ENCODE assay signal across 28 cellular contexts in the genomic region with DNA sequence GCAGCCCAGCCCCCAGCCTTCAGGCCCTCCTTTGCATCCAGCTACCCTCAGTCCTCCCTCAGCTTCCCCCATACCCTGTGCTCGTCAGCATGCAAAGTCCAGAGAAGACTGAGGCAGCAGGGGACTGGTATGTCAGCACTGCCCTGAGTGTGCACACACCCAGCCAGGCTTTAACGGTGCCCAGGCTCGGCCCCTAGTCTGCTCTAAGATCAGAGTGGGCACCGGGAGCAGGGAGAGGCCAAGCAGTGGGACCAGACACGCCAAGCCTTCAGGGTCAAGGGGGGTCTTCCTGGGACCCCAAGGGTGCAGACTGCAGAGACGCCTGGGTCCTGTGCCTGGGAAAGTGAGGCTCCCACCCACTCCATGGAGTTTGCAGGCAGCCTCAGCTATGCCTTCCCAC.
"Had no signal": no experiment of that assay in that cellular context is flagged by ENCODE, and none has a peak within 500 bp of the region (broad histone marks: within the 10 kb centered on the region; RNA-seq: fewer than 3 reads in every experiment).

No MANE protein-coding gene starts in this region.

- H3K4me1 ChIP-seq: heart left ventricle, left lung, lower lobe of right lung, right atrium auricular region, right lobe of liver, suprapubic skin, uterus had no signal

- H3K36me3 Mint-ChIP-seq: immature natural killer cell; naive thymus-derived CD8-positive, alpha-beta T cell had no signal

- DNase-seq: heart left ventricle; hypothalamus; immature natural killer cell; kidney; left colon; lower lobe of right lung; mammary epithelial cell; mesenchymal stem cell; naive thymus-derived CD8-positive, alpha-beta T cell; occipital lobe; right lobe of liver; stimulated activated CD4-positive, alpha-beta T cell treated with anti-CD3 and anti-CD28 coated beads, Interleukin-12 subunit alpha, Interleukin-12 subunit beta, amount 100 ng/mL, for 4 hours; stimulated activated CD4-positive, alpha-beta T cell treated with anti-CD3 and anti-CD28 coated beads, Interleukin-15, amount 100 ng/mL, for 24 hours; stimulated activated CD4-positive, alpha-beta T cell treated with anti-CD3 and anti-CD28 coated beads, Interleukin-2, amount 100 ng/mL, for 24 hours; stimulated activated CD4-positive, alpha-beta T cell treated with anti-CD3 and anti-CD28 coated beads, Interleukin-4, amount 100 ng/mL, for 1 hour; stimulated activated naive CD4-positive, alpha-beta T cell treated with Interleukin-2 at 50 U/mL for 16 hours; trophoblast cell; uterus had no signal

- H3K4me3 Mint-ChIP-seq: immature natural killer cell; naive thymus-derived CD8-positive, alpha-beta T cell had no signal

- H3K27me3 ChIP-seq: heart left ventricle, left lung, neutrophil, ovary, right atrium auricular region, right lobe of liver, suprapubic skin, tibial artery, uterus had no signal

- H3K36me3 ChIP-seq: heart left ventricle, left lung, lower lobe of right lung, neutrophil, ovary, right atrium auricular region, right lobe of liver, suprapubic skin, thoracic aorta, tibial artery, uterus had no signal

- H3K27ac ChIP-seq: heart left ventricle, left lung, lower lobe of right lung, neutrophil, ovary, right atrium auricular region, right lobe of liver, skin epidermis, suprapubic skin, thoracic aorta, tibial artery, uterus had no signal

- H3K9me3 ChIP-seq: heart left ventricle, left lung, lower lobe of right lung, neutrophil, ovary, right atrium auricular region, right lobe of liver, suprapubic skin, thoracic aorta, tibial artery, uterus had no signal

- H3K9me3 Mint-ChIP-seq: naive thymus-derived CD8-positive, alpha-beta T cell had no signal

- FAIRE-seq: islet of Langerhans, kidney had no signal

- H3K4me3 ChIP-seq: heart left ventricle, left lung, lower lobe of right lung, ovary, right atrium auricular region, right lobe of liver, skin epidermis, suprapubic skin, thoracic aorta, tibial artery, uterus had no signal

- H3K27ac Mint-ChIP-seq: immature natural killer cell; naive thymus-derived CD8-positive, alpha-beta T cell; progenitor cell of endocrine pancreas had no signal

- H3K27me3 Mint-ChIP-seq: progenitor cell of endocrine pancreas had no signal

- H3K4me1 Mint-ChIP-seq: immature natural killer cell; naive thymus-derived CD8-positive, alpha-beta T cell had no signal

- ATAC-seq: heart left ventricle; left colon; left lung; naive thymus-derived CD8-positive, alpha-beta T cell had no signal
